Comparison of ENCODE assay signal across 8 cellular contexts in genomic region chr6:89369009-89369408, GRCh38. TPM values are rescaled to one million over a fixed set of nuclear protein-coding genes. Genes with fewer than 3 reads are reported as not detected.
DNase-seq lines count a peak whose midpoint lies in the region; ATAC-seq and TF ChIP-seq lines count a peak whose summit lies in the region.

No MANE protein-coding gene starts in this region.

- CTCF ChIA-PET in activated CD8-positive, alpha-beta memory T cell treated with anti-CD3 and anti-CD28 coated beads, Interleukin-2, amount 10 ng/mL, durations not matched to agents 7 days and 5 days (lab: Charles Lee), result interaction anchor here (0.7 to 10.7 kb wide), 5 partner anchors 9 to 331 kb away, joined by 3 to 119 read pairs (median 5); partner anchors contain the start of genes PM20D2 and UBE2J1

- no peaks in the 10 kb centered on the region for H3K36me3 ChIP-seq in GM06990 (ENCODE audit: control insufficient read depth, insufficient read depth, low read length)
- H3K36me3 ChIP-seq in RWPE2 (ENCODE audit: low read depth), result no peaks in the 10 kb centered on the region
- H3K36me3 ChIP-seq in gastroesophageal sphincter, result no peaks in the 10 kb centered on the region

- TF ChIP-seq EP300 in gastroesophageal sphincter (IDR thresholded peaks at IDR 0.05), result no peak

- H3K9me3 ChIP-seq in RWPE2 (ENCODE audit: severe bottlenecking) (no peaks in the 10 kb centered on the region), gastroesophageal sphincter (no peaks in the 10 kb centered on the region)

- H3K27ac ChIP-seq in RWPE2 (ENCODE audit: poor library complexity, severe bottlenecking), result no peak overlapping the region
- peak overlapping the region in 2 of 4 donors; percentile 19 to 26 for H3K27ac ChIP-seq in gastroesophageal sphincter

- H3K36me3 Mint-ChIP-seq in activated CD8-positive, alpha-beta memory T cell treated with anti-CD3 and anti-CD28 coated beads, Interleukin-2, amount 10 ng/mL, durations not matched to agents 7 days and 5 days, result no peaks in the 10 kb centered on the region

- TF ChIP-seq POLR2A in gastroesophageal sphincter (IDR thresholded peaks at IDR 0.05), result no peak

- ATAC-seq in RWPE2 (ENCODE audit: low read depth) (peak; percentile 80), gastroesophageal sphincter (peak; percentile 86), GM21360 (IDR thresholded peaks at IDR 0.05; ENCODE audit: unreplicated experiment) (no peak), GM21381 (IDR thresholded peaks at IDR 0.05; ENCODE audit: unreplicated experiment) (no peak)
- no peak for ATAC-seq in activated CD8-positive, alpha-beta memory T cell treated with anti-CD3 and anti-CD28 coated beads, Interleukin-2, amount 10 ng/mL, durations not matched to agents 7 days and 5 days

- DNase-seq in GM06990 (ENCODE audit: extremely low read depth, insufficient read length) (no peak), RWPE2 (ENCODE audit: low spot score) (no peak), renal cortical epithelial cell (ENCODE audit: low read depth) (peak; percentile 53)
- no peak for DNase-seq in activated T-cell treated with anti-CD3 and anti-CD28 coated beads, Interleukin-2, amount 50 U/mL, for 1 hour
- no peak for DNase-seq in activated CD8-positive, alpha-beta memory T cell treated with anti-CD3 and anti-CD28 coated beads, Interleukin-2, amount 10 ng/mL, durations not matched to agents 7 days and 5 days

- H3K4me3 Mint-ChIP-seq in activated CD8-positive, alpha-beta memory T cell treated with anti-CD3 and anti-CD28 coated beads, Interleukin-2, amount 10 ng/mL, durations not matched to agents 7 days and 5 days, result no peak overlapping the region

- H3K4me1 Mint-ChIP-seq in activated CD8-positive, alpha-beta memory T cell treated with anti-CD3 and anti-CD28 coated beads, Interleukin-2, amount 10 ng/mL, durations not matched to agents 7 days and 5 days, result peaks cover 37% of the 10 kb centered on the region

- no peak overlapping the region for H3K27ac Mint-ChIP-seq in activated CD8-positive, alpha-beta memory T cell treated with anti-CD3 and anti-CD28 coated beads, Interleukin-2, amount 10 ng/mL, durations not matched to agents 7 days and 5 days

- H3K4me1 ChIP-seq in RWPE2 (ENCODE audit: insufficient read depth, poor library complexity, severe bottlenecking) (no peaks in the 10 kb centered on the region), gastroesophageal sphincter (peaks cover 3 to 24% (median 9%) of the 10 kb centered on the region in 3 donors)

- no peak overlapping the region for H3K4me3 ChIP-seq in GM06990 (replicated peaks; ENCODE audit: low read depth, low read length)
- H3K4me3 ChIP-seq in RWPE2 (ENCODE audit: severe bottlenecking), result no peak overlapping the region
- no peak overlapping the region for H3K4me3 ChIP-seq in gastroesophageal sphincter

- H3K27me3 ChIP-seq in GM06990 (replicated peaks; ENCODE audit: control insufficient read depth, insufficient read depth, low read length) (no peaks in the 10 kb centered on the region), RWPE2 (ENCODE audit: insufficient read depth, poor library complexity, severe bottlenecking) (no peaks in the 10 kb centered on the region), gastroesophageal sphincter (no peaks in the 10 kb centered on the region)

- TF ChIP-seq CTCF in GM06990 (IDR thresholded peaks at IDR 0.05; ENCODE audit: insufficient read depth, low read length, poor library complexity, severe bottlenecking) (peak; percentile 18), RWPE2 (IDR thresholded peaks at IDR 0.05; ENCODE audit: poor library complexity, severe bottlenecking) (peak; percentile 12), gastroesophageal sphincter (IDR thresholded peaks at IDR 0.05) (peak; percentile 42 to 71 (median 52))

- WGBS in gastroesophageal sphincter (ENCODE audit: low coverage in 1 of 2), 2 donors, result 3 to 6% methylated on average over 4 to 7 of the region's 7 CpGs

- H3K9me3 Mint-ChIP-seq in activated CD8-positive, alpha-beta memory T cell treated with anti-CD3 and anti-CD28 coated beads, Interleukin-2, amount 10 ng/mL, durations not matched to agents 7 days and 5 days (ENCODE audit: low read depth), result no peaks in the 10 kb centered on the region

- H3K27me3 Mint-ChIP-seq in activated CD8-positive, alpha-beta memory T cell treated with anti-CD3 and anti-CD28 coated beads, Interleukin-2, amount 10 ng/mL, durations not matched to agents 7 days and 5 days, result peaks cover 2% of the 10 kb centered on the region

RNA-seq across cellular contexts. Expression of gene UBE2J1, which starts 16.5 kb away (rescaled TPM):
- total RNA-seq in gastroesophageal sphincter (10 to 100 TPM; 32.7 to 42.9 (median 36.9) TPM), renal cortical epithelial cell (35.0 and 53.3 TPM in 2 replicates)
- 10 to 100 TPM; 26.1 to 31.2 TPM for total RNA-seq in activated CD8-positive, alpha-beta memory T cell treated with anti-CD3 and anti-CD28 coated beads, Interleukin-2, amount 10 ng/mL, durations not matched to agents 7 days and 5 days

RNA-seq across cellular contexts. Expression of gene RRAGD, which starts 43.1 kb away (rescaled TPM):
- total RNA-seq in gastroesophageal sphincter, result 10 to 100 TPM; 14.8 to 38.5 (median 24.8) TPM
- total RNA-seq in renal cortical epithelial cell, result 4.2 and 9.7 TPM in 2 replicates
- 1 to 10 TPM; 1.3 to 5.7 TPM for total RNA-seq in activated CD8-positive, alpha-beta memory T cell treated with anti-CD3 and anti-CD28 coated beads, Interleukin-2, amount 10 ng/mL, durations not matched to agents 7 days and 5 days

RNA-seq across cellular contexts. Expression of gene GABRR2, which starts 53.9 kb away (rescaled TPM):
- total RNA-seq in gastroesophageal sphincter, result 1 to 10 TPM in 1 of 4 donors, under 1 TPM in 1, not detected in 2; 0.30 to 1.3 TPM
- total RNA-seq in renal cortical epithelial cell, result 0.05 TPM in 1 of 2 replicates, not detected in the other
- total RNA-seq in activated CD8-positive, alpha-beta memory T cell treated with anti-CD3 and anti-CD28 coated beads, Interleukin-2, amount 10 ng/mL, durations not matched to agents 7 days and 5 days, result 1 to 10 TPM in 1 of 2 experiments, under 1 TPM in 1; 0.67 to 1.0 TPM

Comparison
In these comparisons a context has a peak if more than half of its experiments do, and no peak if none do; other contexts are left out.
1. ATAC-seq: peak in RWPE2 (single experiment) and gastroesophageal sphincter (single experiment); none in GM21360 (single experiment), GM21381 (single experiment) and activated CD8-positive, alpha-beta memory T cell treated with anti-CD3 and anti-CD28 coated beads, Interleukin-2, amount 10 ng/mL, durations not matched to agents 7 days and 5 days (single experiment).
2. Peak in every context shown above with its lines, with median percentiles within 50 percentile points of each other: CTCF ChIP-seq.